Comparison of ENCODE assay signal across 9 cellular contexts in the genomic region with DNA sequence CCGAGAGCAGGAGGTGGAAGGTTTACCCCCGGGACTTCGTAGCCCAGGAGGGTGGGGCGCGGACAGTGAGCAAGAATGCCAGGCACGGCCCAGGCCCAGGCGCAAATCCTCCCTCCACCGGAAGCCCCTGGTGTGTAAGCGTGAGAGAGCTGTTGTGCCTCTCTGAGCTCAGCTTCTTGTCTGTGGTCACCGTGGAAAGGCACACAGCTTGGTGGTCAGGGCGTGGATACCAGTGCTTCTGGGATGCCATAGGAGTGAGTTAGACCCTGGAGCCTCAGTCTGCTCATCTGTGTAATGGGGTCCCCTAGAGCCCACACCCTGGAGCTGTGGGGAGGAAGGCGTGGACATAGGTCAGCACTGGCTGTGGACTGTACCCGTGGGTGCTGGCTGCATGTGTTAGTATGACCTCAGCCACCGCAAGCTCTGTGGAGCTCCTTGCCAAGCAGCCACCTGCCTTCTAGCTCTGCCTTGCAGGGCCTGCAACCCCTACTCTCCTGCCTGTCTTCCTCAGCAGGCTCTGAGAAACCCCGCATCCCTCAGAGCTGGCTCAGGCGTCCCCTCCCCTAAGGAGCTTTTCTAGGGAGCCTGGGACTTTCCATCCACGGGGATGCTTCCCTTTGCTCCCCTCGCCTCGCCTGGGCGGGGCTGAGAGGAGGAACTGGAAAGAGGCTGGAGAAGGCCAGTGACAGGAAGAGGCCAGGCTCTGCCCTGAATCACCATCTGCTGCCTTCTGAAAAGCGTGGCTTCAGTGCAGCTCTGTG. TPM values are rescaled to one million over a fixed set of nuclear protein-coding genes. Genes with fewer than 3 reads are reported as not detected.
A peak's percentile ranks its signal among the peaks of the same experiment; 100 is the strongest.
DNase-seq lines count a peak whose midpoint lies in the region; ATAC-seq, FAIRE-seq and TF ChIP-seq lines count a peak whose summit lies in the region.
"Had no signal": no experiment of that assay in that cellular context is flagged by ENCODE, and none has a peak within 500 bp of the region (broad histone marks: within the 10 kb centered on the region; RNA-seq: fewer than 3 reads in every experiment).

No MANE protein-coding gene starts in this region.

- TF ChIP-seq EP300 in upper lobe of left lung (IDR thresholded peaks at IDR 0.05) = no peak

- ATAC-seq in Right ventricle myocardium inferior (peak; percentile 26), lower lobe of right lung (peak in 1 of 2 donors; percentile 4), upper lobe of left lung (ENCODE audit: low FRiP score in 2 of 2) (peak in 1 of 2 donors; percentile 32), GM18861 (IDR thresholded peaks at IDR 0.05; ENCODE audit: unreplicated experiment) (no peak), HG03175 (IDR thresholded peaks at IDR 0.05; ENCODE audit: unreplicated experiment) (no peak)

- H3K36me3 ChIP-seq in right atrium auricular region (no peaks in the 10 kb centered on the region), bronchial epithelial cell (ENCODE audit: control insufficient read depth, insufficient read depth, low read length) (no peaks in the 10 kb centered on the region), lower lobe of right lung (no peaks in the 10 kb centered on the region), upper lobe of left lung (no peaks in the 10 kb centered on the region)

- H3K27ac ChIP-seq in right atrium auricular region (peak overlapping the region in 1 of 2 donors; percentile 72), lower lobe of right lung (peak overlapping the region; percentile 81), upper lobe of left lung (peak overlapping the region; percentile 14 to 70 (median 34))

- DNase-seq in Right ventricle myocardium inferior (ENCODE audit: missing footprints) (peak; percentile 72), right atrium auricular region (ENCODE audit: low spot score) (no peak), bronchial epithelial cell (ENCODE audit: low read depth) (peak; percentile 26), lower lobe of right lung (no peak), upper lobe of left lung (peak in 1 of 2 donors; percentile 72), epidermal melanocyte (ENCODE audit: insufficient read length, low spot score) (no peak)
- DNase-seq: stimulated activated CD4-positive, alpha-beta T cell treated with anti-CD3 and anti-CD28 coated beads, Interleukin-12 subunit alpha, Interleukin-12 subunit beta, amount 100 ng/mL, for 4 hours had no signal

- FAIRE-seq in bronchial epithelial cell (lab: Jason Lieb, UNC) = peak; percentile 79

- no peak for TF ChIP-seq POLR2A in upper lobe of left lung (IDR thresholded peaks at IDR 0.05)

- H3K27me3 ChIP-seq in right atrium auricular region = no peaks in the 10 kb centered on the region
- no peaks in the 10 kb centered on the region for H3K27me3 ChIP-seq in bronchial epithelial cell (ENCODE audit: control insufficient read depth, insufficient read depth, low read length)
- no peaks in the 10 kb centered on the region for H3K27me3 ChIP-seq in lower lobe of right lung (ENCODE audit: low read depth)
- no peaks in the 10 kb centered on the region for H3K27me3 ChIP-seq in upper lobe of left lung

- H3K4me1 ChIP-seq in right atrium auricular region (peaks cover 0 to 58% of the 10 kb centered on the region in 2 donors), lower lobe of right lung (peaks cover 56% of the 10 kb centered on the region), upper lobe of left lung (peaks cover 26 to 51% (median 42%) of the 10 kb centered on the region in 4 donors)

- WGBS in upper lobe of left lung, 2 donors = 59 to 71% methylated on average over 11 to 21 of the region's 21 CpGs

- no peak overlapping the region for H3K4me3 ChIP-seq in right atrium auricular region
- H3K4me3 ChIP-seq in bronchial epithelial cell (ENCODE audit: low read depth, low read length) = no peak overlapping the region
- H3K4me3 ChIP-seq in lower lobe of right lung = no peak overlapping the region
- H3K4me3 ChIP-seq in upper lobe of left lung = no peak overlapping the region

- intact Hi-C loops in Right ventricle myocardium inferior (cut with DNase I) (no loop called here), lower lobe of right lung (cut with DNase I) (no loop called here)

- TF ChIP-seq CTCF in right atrium auricular region (IDR thresholded peaks at IDR 0.05) (no peak), bronchial epithelial cell (IDR thresholded peaks at IDR 0.05; ENCODE audit: insufficient read depth, low read length, severe bottlenecking) (no peak), lower lobe of right lung (IDR thresholded peaks at IDR 0.05) (no peak), upper lobe of left lung (IDR thresholded peaks at IDR 0.05) (no peak)

- H3K9me3 ChIP-seq in right atrium auricular region (no peaks in the 10 kb centered on the region), lower lobe of right lung (no peaks in the 10 kb centered on the region), upper lobe of left lung (no peaks in the 10 kb centered on the region)

RNA-seq across cellular contexts. Expression of a gene that starts 28.0 kb away (rescaled TPM):
- total RNA-seq in Right ventricle myocardium inferior (8.0 TPM), right atrium auricular region (10 to 100 TPM; 16.2 to 27.2 TPM), bronchial epithelial cell (6.8 and 16.1 TPM in 2 replicates), lower lobe of right lung (21.0 TPM), upper lobe of left lung (10 to 100 TPM; 10.9 to 26.7 (median 19.2) TPM)

Comparison
In these comparisons a context has a peak if more than half of its experiments do, and no peak if none do; other contexts are left out.
1. DNase-seq: peak in Right ventricle myocardium inferior (single experiment) and bronchial epithelial cell (single experiment); none in right atrium auricular region (single experiment), lower lobe of right lung (single experiment) and epidermal melanocyte (single experiment).